Comparison of ENCODE assay signal across 11 cellular contexts in genomic region chr16:28881565-28881964, GRCh38. TPM values are rescaled to one million over a fixed set of nuclear protein-coding genes. Genes with fewer than 3 reads are reported as not detected.
DNase-seq lines count a peak whose midpoint lies in the region; ATAC-seq and TF ChIP-seq lines count a peak whose summit lies in the region.
"Not testable (repeated sequence)": the region's sequence is repeated elsewhere in the genome, so short reads cannot be mapped to it uniquely, and the experiment has no call there.
"Had no signal": no experiment of that assay in that cellular context is flagged by ENCODE, and none has a peak within 500 bp of the region (broad histone marks: within the 10 kb centered on the region; RNA-seq: fewer than 3 reads in every experiment).

No MANE protein-coding gene starts in this region.

- H3K4me3 Mint-ChIP-seq in CD4-positive, CD25-positive, alpha-beta regulatory T cell: peak overlapping the region; percentile 66 to 90 (median 86)
- peak overlapping the region; percentile 91 for H3K4me3 Mint-ChIP-seq in activated CD4-positive, alpha-beta T cell treated with anti-CD3 and anti-CD28 coated beads, Interleukin-2, amount 10 ng/mL, durations not matched to agents 7 days and 5 days
- H3K4me3 Mint-ChIP-seq in activated T-helper 2 cell treated with anti-CD3 and anti-CD28 coated beads, Interferon-gamma antibody, Interleukin-2, Interleukin-4, amounts not matched to agents 10 μg/mL and 5 μg/mL and 100 μg/mL, durations not matched to agents 14 hours and 24 hours and 36 hours (ENCODE audit: low read depth): peak overlapping the region; percentile 72
- H3K4me3 Mint-ChIP-seq in effector memory CD8-positive, alpha-beta T cell: peak overlapping the region; percentile 86 to 90
- peak overlapping the region in 7 of 10 donors; percentile 28 to 87 (median 75) for H3K4me3 Mint-ChIP-seq in naive thymus-derived CD8-positive, alpha-beta T cell

- 45 to 62% (median 55%) methylated on average over 4 of the region's 4 CpGs for WGBS in psoas muscle, 3 donors

- H3K27ac ChIP-seq in CD4-positive, CD25-positive, alpha-beta regulatory T cell (ENCODE audit: insufficient read depth, low read length, poor library complexity, severe bottlenecking): not testable (repeated sequence)
- peak overlapping the region; percentile 86 for H3K27ac ChIP-seq in psoas muscle

- H3K27me3 ChIP-seq in CD4-positive, CD25-positive, alpha-beta regulatory T cell (ENCODE audit: control insufficient read depth, insufficient read depth, low read length); psoas muscle (ENCODE audit: insufficient read depth in 3 of 3, low read length in 2 of 3): not testable (repeated sequence)

- intact Hi-C loops in activated T-helper 2 cell treated with anti-CD3 and anti-CD28 coated beads, Interferon-gamma antibody, Interleukin-2, Interleukin-4, amounts not matched to agents 10 μg/mL and 5 μg/mL and 100 μg/mL, durations not matched to agents 14 hours and 24 hours and 36 hours (cut with micrococcal nuclease); psoas muscle (cut with DNase I): not testable (repeated sequence)

- DNase-seq in CD4-positive, CD25-positive, alpha-beta regulatory T cell; activated CD4-positive, alpha-beta T cell treated with anti-CD3 and anti-CD28 coated beads, Interleukin-2, amount 10 ng/mL, durations not matched to agents 7 days and 5 days; activated T-helper 2 cell treated with anti-CD3 and anti-CD28 coated beads, Interferon-gamma antibody, Interleukin-2, Interleukin-4, amounts not matched to agents 10 μg/mL and 5 μg/mL and 100 μg/mL, durations not matched to agents 14 hours and 24 hours and 36 hours (ENCODE audit: low spot score); effector memory CD8-positive, alpha-beta T cell; naive thymus-derived CD8-positive, alpha-beta T cell; psoas muscle: not testable (repeated sequence)
- peak; percentile 40 for DNase-seq in NAMALWA (ENCODE audit: low spot score)

- POLR2A ChIA-PET in activated CD4-positive, alpha-beta T cell treated with anti-CD3 and anti-CD28 coated beads, Interleukin-2, amount 10 ng/mL, durations not matched to agents 7 days and 5 days (lab: Charles Lee); naive thymus-derived CD8-positive, alpha-beta T cell (lab: Charles Lee): not testable (repeated sequence)

- not testable (repeated sequence) for ATAC-seq in CD4-positive, CD25-positive, alpha-beta regulatory T cell (ENCODE audit: low read depth in 2 of 2); effector memory CD8-positive, alpha-beta T cell (replicated peaks); naive thymus-derived CD8-positive, alpha-beta T cell; psoas muscle

- not testable (repeated sequence) for TF ChIP-seq CTCF in psoas muscle (IDR thresholded peaks at IDR 0.05)

- not testable (repeated sequence) for H3K27me3 Mint-ChIP-seq in CD4-positive, CD25-positive, alpha-beta regulatory T cell; activated CD4-positive, alpha-beta T cell treated with anti-CD3 and anti-CD28 coated beads, Interleukin-2, amount 10 ng/mL, durations not matched to agents 7 days and 5 days; activated T-helper 2 cell treated with anti-CD3 and anti-CD28 coated beads, Interferon-gamma antibody, Interleukin-2, Interleukin-4, amounts not matched to agents 10 μg/mL and 5 μg/mL and 100 μg/mL, durations not matched to agents 14 hours and 24 hours and 36 hours (ENCODE audit: low read depth)
- H3K27me3 Mint-ChIP-seq in effector memory CD8-positive, alpha-beta T cell: peaks cover 0 to 17% of the 10 kb centered on the region in 2 donors
- peaks cover 4 to 13% (median 11%) of the 10 kb centered on the region in 5 donors for H3K27me3 Mint-ChIP-seq in naive thymus-derived CD8-positive, alpha-beta T cell

- not testable (repeated sequence) for H3K9me3 ChIP-seq in CD4-positive, CD25-positive, alpha-beta regulatory T cell (ENCODE audit: control insufficient read depth in 2 of 2, low read length in 2 of 2); psoas muscle

- H3K27ac Mint-ChIP-seq in CD4-positive, CD25-positive, alpha-beta regulatory T cell; activated T-helper 2 cell treated with anti-CD3 and anti-CD28 coated beads, Interferon-gamma antibody, Interleukin-2, Interleukin-4, amounts not matched to agents 10 μg/mL and 5 μg/mL and 100 μg/mL, durations not matched to agents 14 hours and 24 hours and 36 hours; effector memory CD8-positive, alpha-beta T cell: not testable (repeated sequence)
- peak overlapping the region; percentile 36 for H3K27ac Mint-ChIP-seq in activated CD4-positive, alpha-beta T cell treated with anti-CD3 and anti-CD28 coated beads, Interleukin-2, amount 10 ng/mL, durations not matched to agents 7 days and 5 days
- peak overlapping the region in 1 of 10 donors; percentile 53 for H3K27ac Mint-ChIP-seq in naive thymus-derived CD8-positive, alpha-beta T cell

- CTCF ChIA-PET in activated CD4-positive, alpha-beta T cell treated with anti-CD3 and anti-CD28 coated beads, Interleukin-2, amount 10 ng/mL, durations not matched to agents 7 days and 5 days (lab: Charles Lee): interaction anchor here (0.6 kb wide), 1 partner anchor 1584 kb away, joined by 4 read pairs; no protein-coding TSS in a partner anchor

- H3K4me3 ChIP-seq in CD4-positive, CD25-positive, alpha-beta regulatory T cell (ENCODE audit: low read depth, low read length): not testable (repeated sequence)
- H3K4me3 ChIP-seq in psoas muscle: peak overlapping the region; percentile 83

- H3K9me3 Mint-ChIP-seq in CD4-positive, CD25-positive, alpha-beta regulatory T cell; activated CD4-positive, alpha-beta T cell treated with anti-CD3 and anti-CD28 coated beads, Interleukin-2, amount 10 ng/mL, durations not matched to agents 7 days and 5 days; activated T-helper 2 cell treated with anti-CD3 and anti-CD28 coated beads, Interferon-gamma antibody, Interleukin-2, Interleukin-4, amounts not matched to agents 10 μg/mL and 5 μg/mL and 100 μg/mL, durations not matched to agents 14 hours and 24 hours and 36 hours; effector memory CD8-positive, alpha-beta T cell; naive thymus-derived CD8-positive, alpha-beta T cell: not testable (repeated sequence)

- H3K36me3 ChIP-seq in CD4-positive, CD25-positive, alpha-beta regulatory T cell (ENCODE audit: control insufficient read depth, insufficient read depth, low read length): not testable (repeated sequence)
- peaks cover 0 to 27% of the 10 kb centered on the region in 2 donors for H3K36me3 ChIP-seq in psoas muscle (ENCODE audit: insufficient read depth in 1 of 2, low read depth in 1 of 2)

- H3K4me1 ChIP-seq in CD4-positive, CD25-positive, alpha-beta regulatory T cell (ENCODE audit: control insufficient read depth, insufficient read depth, low read length, poor library complexity, severe bottlenecking): peaks cover 17% of the 10 kb centered on the region
- H3K4me1 ChIP-seq in psoas muscle: peaks cover 26% of the 10 kb centered on the region

- not testable (repeated sequence) for H3K36me3 Mint-ChIP-seq in CD4-positive, CD25-positive, alpha-beta regulatory T cell; activated CD4-positive, alpha-beta T cell treated with anti-CD3 and anti-CD28 coated beads, Interleukin-2, amount 10 ng/mL, durations not matched to agents 7 days and 5 days (ENCODE audit: low read depth); activated T-helper 2 cell treated with anti-CD3 and anti-CD28 coated beads, Interferon-gamma antibody, Interleukin-2, Interleukin-4, amounts not matched to agents 10 μg/mL and 5 μg/mL and 100 μg/mL, durations not matched to agents 14 hours and 24 hours and 36 hours (ENCODE audit: low read depth); effector memory CD8-positive, alpha-beta T cell (ENCODE audit: insufficient read depth); naive thymus-derived CD8-positive, alpha-beta T cell

- peaks cover 0 to 23% (median 9%) of the 10 kb centered on the region in 4 donors for H3K4me1 Mint-ChIP-seq in CD4-positive, CD25-positive, alpha-beta regulatory T cell
- peaks cover 29% of the 10 kb centered on the region for H3K4me1 Mint-ChIP-seq in activated CD4-positive, alpha-beta T cell treated with anti-CD3 and anti-CD28 coated beads, Interleukin-2, amount 10 ng/mL, durations not matched to agents 7 days and 5 days
- H3K4me1 Mint-ChIP-seq in activated T-helper 2 cell treated with anti-CD3 and anti-CD28 coated beads, Interferon-gamma antibody, Interleukin-2, Interleukin-4, amounts not matched to agents 10 μg/mL and 5 μg/mL and 100 μg/mL, durations not matched to agents 14 hours and 24 hours and 36 hours (ENCODE audit: low read depth): peaks cover 15% of the 10 kb centered on the region
- peaks cover 12% of the 10 kb centered on the region in 2 donors for H3K4me1 Mint-ChIP-seq in effector memory CD8-positive, alpha-beta T cell (ENCODE audit: low read depth in 2 of 2)
- H3K4me1 Mint-ChIP-seq in naive thymus-derived CD8-positive, alpha-beta T cell: peaks cover 7 to 18% (median 15%) of the 10 kb centered on the region in 4 donors

RNA-seq across cellular contexts. Expression of gene ATP2A1, which starts 3.3 kb away (rescaled TPM):
- total RNA-seq in CD4-positive, CD25-positive, alpha-beta regulatory T cell: 1.4 TPM
- polyA plus RNA-seq in CD4-positive, CD25-positive, alpha-beta regulatory T cell: not detected
- 1 to 10 TPM; 1.3 to 2.7 TPM for total RNA-seq in activated CD4-positive, alpha-beta T cell treated with anti-CD3 and anti-CD28 coated beads, Interleukin-2, amount 10 ng/mL, durations not matched to agents 7 days and 5 days
- total RNA-seq in activated T-helper 2 cell treated with anti-CD3 and anti-CD28 coated beads, Interferon-gamma antibody, Interleukin-2, Interleukin-4, amounts not matched to agents 10 μg/mL and 5 μg/mL and 100 μg/mL, durations not matched to agents 14 hours and 24 hours and 36 hours: 1.8 and 3.1 TPM in 2 replicates
- 1 to 10 TPM in 1 of 2 experiments, under 1 TPM in 1; 0.58 to 1.2 TPM for total RNA-seq in naive thymus-derived CD8-positive, alpha-beta T cell
- not detected for polyA plus RNA-seq in naive thymus-derived CD8-positive, alpha-beta T cell
- total RNA-seq in psoas muscle: 1,000 to 10,000 TPM in 3 of 4 donors, 100 to 1,000 TPM in 1; 639 to 2,539 (median 1,923) TPM
- 1,000 to 10,000 TPM in 2 of 3 donors, 100 to 1,000 TPM in 1; 169 to 1,914 (median 1,496) TPM for polyA plus RNA-seq in psoas muscle
- polyA plus RNA-seq: CD8-positive, alpha-beta memory T cell had no signal

RNA-seq across cellular contexts. Expression of gene SH2B1, which starts 17.9 kb away (rescaled TPM):
- 73.8 TPM for total RNA-seq in CD4-positive, CD25-positive, alpha-beta regulatory T cell
- 1 to 10 TPM; 1.5 to 2.4 (median 1.9) TPM for polyA plus RNA-seq in CD4-positive, CD25-positive, alpha-beta regulatory T cell
- 10 to 100 TPM; 62.6 to 66.6 TPM for total RNA-seq in activated CD4-positive, alpha-beta T cell treated with anti-CD3 and anti-CD28 coated beads, Interleukin-2, amount 10 ng/mL, durations not matched to agents 7 days and 5 days
- total RNA-seq in activated T-helper 2 cell treated with anti-CD3 and anti-CD28 coated beads, Interferon-gamma antibody, Interleukin-2, Interleukin-4, amounts not matched to agents 10 μg/mL and 5 μg/mL and 100 μg/mL, durations not matched to agents 14 hours and 24 hours and 36 hours: 46.0 and 57.5 TPM in 2 replicates
- total RNA-seq in naive thymus-derived CD8-positive, alpha-beta T cell: 100 to 1,000 TPM; 110 to 117 TPM
- 1 to 10 TPM; 1.1 to 2.5 (median 2.2) TPM for polyA plus RNA-seq in naive thymus-derived CD8-positive, alpha-beta T cell
- total RNA-seq in psoas muscle: 10 to 100 TPM; 22.9 to 44.6 (median 39.9) TPM
- polyA plus RNA-seq in psoas muscle: 10 to 100 TPM; 21.0 to 47.5 (median 28.1) TPM

RNA-seq across cellular contexts. Expression of gene TUFM, which starts 35.4 kb away (rescaled TPM):
- 98.4 TPM for total RNA-seq in CD4-positive, CD25-positive, alpha-beta regulatory T cell
- polyA plus RNA-seq in CD4-positive, CD25-positive, alpha-beta regulatory T cell: 100 to 1,000 TPM; 125 to 165 (median 147) TPM
- total RNA-seq in activated CD4-positive, alpha-beta T cell treated with anti-CD3 and anti-CD28 coated beads, Interleukin-2, amount 10 ng/mL, durations not matched to agents 7 days and 5 days: 100 to 1,000 TPM; 105 to 125 TPM
- 202 and 217 TPM in 2 replicates for total RNA-seq in activated T-helper 2 cell treated with anti-CD3 and anti-CD28 coated beads, Interferon-gamma antibody, Interleukin-2, Interleukin-4, amounts not matched to agents 10 μg/mL and 5 μg/mL and 100 μg/mL, durations not matched to agents 14 hours and 24 hours and 36 hours
- total RNA-seq in naive thymus-derived CD8-positive, alpha-beta T cell: 100 to 1,000 TPM; 117 to 120 TPM
- 100 to 1,000 TPM; 141 to 155 (median 152) TPM for polyA plus RNA-seq in naive thymus-derived CD8-positive, alpha-beta T cell
- 100 to 1,000 TPM; 155 to 233 (median 187) TPM for total RNA-seq in psoas muscle
- polyA plus RNA-seq in psoas muscle: 100 to 1,000 TPM; 211 to 355 (median 240) TPM

RNA-seq across cellular contexts. Expression of gene RABEP2, which starts 43.5 kb away (rescaled TPM):
- total RNA-seq in CD4-positive, CD25-positive, alpha-beta regulatory T cell: 28.2 TPM
- 1 to 10 TPM; 2.9 to 3.9 (median 3.4) TPM for polyA plus RNA-seq in CD4-positive, CD25-positive, alpha-beta regulatory T cell
- total RNA-seq in activated CD4-positive, alpha-beta T cell treated with anti-CD3 and anti-CD28 coated beads, Interleukin-2, amount 10 ng/mL, durations not matched to agents 7 days and 5 days: 10 to 100 TPM; 16.8 to 21.1 TPM
- total RNA-seq in activated T-helper 2 cell treated with anti-CD3 and anti-CD28 coated beads, Interferon-gamma antibody, Interleukin-2, Interleukin-4, amounts not matched to agents 10 μg/mL and 5 μg/mL and 100 μg/mL, durations not matched to agents 14 hours and 24 hours and 36 hours: 20.6 and 24.2 TPM in 2 replicates
- total RNA-seq in naive thymus-derived CD8-positive, alpha-beta T cell: 10 to 100 TPM; 34.1 to 35.7 TPM
- polyA plus RNA-seq in naive thymus-derived CD8-positive, alpha-beta T cell: 1 to 10 TPM; 2.8 to 6.5 (median 3.0) TPM
- 1 to 10 TPM; 3.1 to 7.0 (median 5.2) TPM for total RNA-seq in psoas muscle
- polyA plus RNA-seq in psoas muscle: 10 to 100 TPM in 1 of 3 donors, 1 to 10 TPM in 2; 6.2 to 22.8 (median 8.2) TPM

RNA-seq across cellular contexts. Expression of gene CD19, which starts 50.2 kb away (rescaled TPM):
- 0.52 TPM for total RNA-seq in CD4-positive, CD25-positive, alpha-beta regulatory T cell
- 1 to 10 TPM in 1 of 4 donors, not detected in 3; 2.8 TPM for polyA plus RNA-seq in CD4-positive, CD25-positive, alpha-beta regulatory T cell
- total RNA-seq in activated CD4-positive, alpha-beta T cell treated with anti-CD3 and anti-CD28 coated beads, Interleukin-2, amount 10 ng/mL, durations not matched to agents 7 days and 5 days: under 1 TPM in 1 of 2 experiments, not detected in 1; 0.12 TPM
- total RNA-seq in activated T-helper 2 cell treated with anti-CD3 and anti-CD28 coated beads, Interferon-gamma antibody, Interleukin-2, Interleukin-4, amounts not matched to agents 10 μg/mL and 5 μg/mL and 100 μg/mL, durations not matched to agents 14 hours and 24 hours and 36 hours: 0.18 and 0.23 TPM in 2 replicates
- total RNA-seq in naive thymus-derived CD8-positive, alpha-beta T cell: 1 to 10 TPM; 6.9 to 7.6 TPM
- polyA plus RNA-seq in naive thymus-derived CD8-positive, alpha-beta T cell: under 1 TPM; 0.17 to 0.19 (median 0.19) TPM
- under 1 TPM in 2 of 4 donors, not detected in 2; 0.12 to 0.32 TPM for total RNA-seq in psoas muscle
- under 1 TPM in 2 of 3 donors, not detected in 1; 0.10 to 0.17 TPM for polyA plus RNA-seq in psoas muscle
- total RNA-seq: A172; CD8-positive, alpha-beta memory T cell; LHCN-M2; MCF 10A had no signal
- polyA plus RNA-seq: CD8-positive, alpha-beta memory T cell had no signal

Comparison
In these comparisons a context has a peak if more than half of its experiments do, and no peak if none do; other contexts are left out.
1. RNA of gene ATP2A1, which starts 3.3 kb away (total RNA-seq): 639 to 2,539 TPM in psoas muscle; 1.8 to 3.1 TPM in activated T-helper 2 cell treated with anti-CD3 and anti-CD28 coated beads, Interferon-gamma antibody, Interleukin-2, Interleukin-4, amounts not matched to agents 10 μg/mL and 5 μg/mL and 100 μg/mL, durations not matched to agents 14 hours and 24 hours and 36 hours, 1.3 to 2.7 TPM in activated CD4-positive, alpha-beta T cell treated with anti-CD3 and anti-CD28 coated beads, Interleukin-2, amount 10 ng/mL, durations not matched to agents 7 days and 5 days, 1.4 TPM in CD4-positive, CD25-positive, alpha-beta regulatory T cell (single experiment) and 0.58 to 1.2 TPM in naive thymus-derived CD8-positive, alpha-beta T cell; every median in the first group is over 100 times any median in the second.
2. Peak in every context shown above with its lines, with median percentiles within 50 percentile points of each other: H3K4me3 Mint-ChIP-seq.